1 cellular context compared by ENCODE assay signal in the genomic region with DNA sequence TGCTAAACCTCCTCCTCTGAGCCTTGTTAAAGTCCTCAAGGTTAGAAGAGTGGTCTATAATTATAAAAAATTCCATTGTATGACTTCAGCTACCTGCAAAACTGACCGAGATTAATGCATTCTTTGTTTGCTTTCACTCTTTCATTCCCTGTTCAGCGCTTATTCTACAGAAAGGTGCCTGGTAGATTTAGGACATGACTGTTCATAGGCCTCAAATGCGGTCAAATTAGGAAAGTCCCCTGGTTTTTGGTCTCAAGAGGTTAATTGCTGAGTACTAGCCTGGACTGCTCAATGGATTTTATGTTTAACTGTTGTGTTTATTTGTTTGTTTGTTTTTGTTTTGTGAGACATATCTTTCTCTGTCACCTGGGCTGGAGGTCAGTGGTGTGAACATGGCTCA.
TF ChIP-seq lines count a peak whose summit lies in the region.

No MANE protein-coding gene starts in this region.

TF ChIP-seq in GM12878, 131 proteins besides CTCF, POLR2A, EP300 and RAD21 (continues in another document):
- no peak for TF ChIP-seq ZNF622 (IDR thresholded peaks at IDR 0.05)
- TF ChIP-seq NFXL1 (IDR thresholded peaks at IDR 0.05; ENCODE audit: borderline replicate concordance) = no peak
- TF ChIP-seq, protein P1, sequence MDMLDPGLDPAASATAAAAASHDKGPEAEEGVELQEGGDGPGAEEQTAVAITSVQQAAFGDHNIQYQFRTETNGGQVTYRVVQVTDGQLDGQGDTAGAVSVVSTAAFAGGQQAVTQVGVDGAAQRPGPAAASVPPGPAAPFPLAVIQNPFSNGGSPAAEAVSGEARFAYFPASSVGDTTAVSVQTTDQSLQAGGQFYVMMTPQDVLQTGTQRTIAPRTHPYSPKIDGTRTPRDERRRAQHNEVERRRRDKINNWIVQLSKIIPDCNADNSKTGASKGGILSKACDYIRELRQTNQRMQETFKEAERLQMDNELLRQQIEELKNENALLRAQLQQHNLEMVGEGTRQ (IDR thresholded peaks at IDR 0.05; ENCODE audit: borderline replicate concordance, low read depth, low read length) = no peak
- no peak for TF ChIP-seq SIN3A (IDR thresholded peaks at IDR 0.05; ENCODE audit: low read depth, low read length)
- TF ChIP-seq ATF7 (IDR thresholded peaks at IDR 0.05; ENCODE audit: low read depth) = peak; percentile 17; the same call in 1 of the 2 replicates
- no peak for TF ChIP-seq SMARCA5 (IDR thresholded peaks at IDR 0.05)
- TF ChIP-seq, protein P2, sequence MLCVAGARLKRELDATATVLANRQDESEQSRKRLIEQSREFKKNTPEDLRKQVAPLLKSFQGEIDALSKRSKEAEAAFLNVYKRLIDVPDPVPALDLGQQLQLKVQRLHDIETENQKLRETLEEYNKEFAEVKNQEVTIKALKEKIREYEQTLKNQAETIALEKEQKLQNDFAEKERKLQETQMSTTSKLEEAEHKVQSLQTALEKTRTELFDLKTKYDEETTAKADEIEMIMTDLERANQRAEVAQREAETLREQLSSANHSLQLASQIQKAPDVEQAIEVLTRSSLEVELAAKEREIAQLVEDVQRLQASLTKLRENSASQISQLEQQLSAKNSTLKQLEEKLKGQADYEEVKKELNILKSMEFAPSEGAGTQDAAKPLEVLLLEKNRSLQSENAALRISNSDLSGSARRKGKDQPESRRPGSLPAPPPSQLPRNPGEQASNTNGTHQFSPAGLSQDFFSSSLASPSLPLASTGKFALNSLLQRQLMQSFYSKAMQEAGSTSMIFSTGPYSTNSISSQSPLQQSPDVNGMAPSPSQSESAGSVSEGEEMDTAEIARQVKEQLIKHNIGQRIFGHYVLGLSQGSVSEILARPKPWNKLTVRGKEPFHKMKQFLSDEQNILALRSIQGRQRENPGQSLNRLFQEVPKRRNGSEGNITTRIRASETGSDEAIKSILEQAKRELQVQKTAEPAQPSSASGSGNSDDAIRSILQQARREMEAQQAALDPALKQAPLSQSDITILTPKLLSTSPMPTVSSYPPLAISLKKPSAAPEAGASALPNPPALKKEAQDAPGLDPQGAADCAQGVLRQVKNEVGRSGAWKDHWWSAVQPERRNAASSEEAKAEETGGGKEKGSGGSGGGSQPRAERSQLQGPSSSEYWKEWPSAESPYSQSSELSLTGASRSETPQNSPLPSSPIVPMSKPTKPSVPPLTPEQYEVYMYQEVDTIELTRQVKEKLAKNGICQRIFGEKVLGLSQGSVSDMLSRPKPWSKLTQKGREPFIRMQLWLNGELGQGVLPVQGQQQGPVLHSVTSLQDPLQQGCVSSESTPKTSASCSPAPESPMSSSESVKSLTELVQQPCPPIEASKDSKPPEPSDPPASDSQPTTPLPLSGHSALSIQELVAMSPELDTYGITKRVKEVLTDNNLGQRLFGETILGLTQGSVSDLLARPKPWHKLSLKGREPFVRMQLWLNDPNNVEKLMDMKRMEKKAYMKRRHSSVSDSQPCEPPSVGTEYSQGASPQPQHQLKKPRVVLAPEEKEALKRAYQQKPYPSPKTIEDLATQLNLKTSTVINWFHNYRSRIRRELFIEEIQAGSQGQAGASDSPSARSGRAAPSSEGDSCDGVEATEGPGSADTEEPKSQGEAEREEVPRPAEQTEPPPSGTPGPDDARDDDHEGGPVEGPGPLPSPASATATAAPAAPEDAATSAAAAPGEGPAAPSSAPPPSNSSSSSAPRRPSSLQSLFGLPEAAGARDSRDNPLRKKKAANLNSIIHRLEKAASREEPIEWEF (IDR thresholded peaks at IDR 0.05; ENCODE audit: insufficient replicate concordance, low read depth, low read length) = no peak
- TF ChIP-seq RAD51 (IDR thresholded peaks at IDR 0.05) = no peak
- TF ChIP-seq FOXK2 (IDR thresholded peaks at IDR 0.05) = no peak
- TF ChIP-seq ZBTB40 (IDR thresholded peaks at IDR 0.05; ENCODE audit: borderline replicate concordance) = no peak
- TF ChIP-seq SPI1 (IDR thresholded peaks at IDR 0.05; ENCODE audit: borderline replicate concordance, insufficient read depth, low read depth, low read length) = no peak
- no peak for TF ChIP-seq KLF5 (IDR thresholded peaks at IDR 0.05; ENCODE audit: partially characterized antibody)
- TF ChIP-seq E2F4 (IDR thresholded peaks at IDR 0.05; ENCODE audit: low read depth, low read length) = no peak
- no peak for TF ChIP-seq JUND (IDR thresholded peaks at IDR 0.05; ENCODE audit: low read depth, low read length)
- no peak for TF ChIP-seq SRF (IDR thresholded peaks at IDR 0.05; ENCODE audit: low read depth in 2 of 2, low read length in 2 of 2)
- no peak for TF ChIP-seq POLR2AphosphoS2 (IDR thresholded peaks at IDR 0.05; ENCODE audit: low read depth, low read length)
- TF ChIP-seq BRCA1 (IDR thresholded peaks at IDR 0.05; ENCODE audit: low read depth, low read length) = no peak
- no peak for TF ChIP-seq YBX1 (IDR thresholded peaks at IDR 0.05)
- TF ChIP-seq ZNF384 (IDR thresholded peaks at IDR 0.05; ENCODE audit: borderline replicate concordance, low read depth, low read length) = no peak
- TF ChIP-seq, protein P3, sequence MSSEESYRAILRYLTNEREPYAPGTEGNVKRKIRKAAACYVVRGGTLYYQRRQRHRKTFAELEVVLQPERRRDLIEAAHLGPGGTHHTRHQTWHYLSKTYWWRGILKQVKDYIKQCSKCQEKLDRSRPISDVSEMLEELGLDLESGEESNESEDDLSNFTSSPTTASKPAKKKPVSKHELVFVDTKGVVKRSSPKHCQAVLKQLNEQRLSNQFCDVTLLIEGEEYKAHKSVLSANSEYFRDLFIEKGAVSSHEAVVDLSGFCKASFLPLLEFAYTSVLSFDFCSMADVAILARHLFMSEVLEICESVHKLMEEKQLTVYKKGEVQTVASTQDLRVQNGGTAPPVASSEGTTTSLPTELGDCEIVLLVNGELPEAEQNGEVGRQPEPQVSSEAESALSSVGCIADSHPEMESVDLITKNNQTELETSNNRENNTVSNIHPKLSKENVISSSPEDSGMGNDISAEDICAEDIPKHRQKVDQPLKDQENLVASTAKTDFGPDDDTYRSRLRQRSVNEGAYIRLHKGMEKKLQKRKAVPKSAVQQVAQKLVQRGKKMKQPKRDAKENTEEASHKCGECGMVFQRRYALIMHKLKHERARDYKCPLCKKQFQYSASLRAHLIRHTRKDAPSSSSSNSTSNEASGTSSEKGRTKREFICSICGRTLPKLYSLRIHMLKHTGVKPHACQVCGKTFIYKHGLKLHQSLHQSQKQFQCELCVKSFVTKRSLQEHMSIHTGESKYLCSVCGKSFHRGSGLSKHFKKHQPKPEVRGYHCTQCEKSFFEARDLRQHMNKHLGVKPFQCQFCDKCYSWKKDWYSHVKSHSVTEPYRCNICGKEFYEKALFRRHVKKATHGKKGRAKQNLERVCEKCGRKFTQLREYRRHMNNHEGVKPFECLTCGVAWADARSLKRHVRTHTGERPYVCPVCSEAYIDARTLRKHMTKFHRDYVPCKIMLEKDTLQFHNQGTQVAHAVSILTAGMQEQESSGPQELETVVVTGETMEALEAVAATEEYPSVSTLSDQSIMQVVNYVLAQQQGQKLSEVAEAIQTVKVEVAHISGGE (CRISPR knock-in tag; IDR thresholded peaks at IDR 0.05) = no peak
- no peak for TF ChIP-seq MTA3 (IDR thresholded peaks at IDR 0.05; ENCODE audit: borderline replicate concordance, low read length)
- no peak for TF ChIP-seq RB1 (IDR thresholded peaks at IDR 0.05; ENCODE audit: borderline replicate concordance)
- TF ChIP-seq, protein P4, sequence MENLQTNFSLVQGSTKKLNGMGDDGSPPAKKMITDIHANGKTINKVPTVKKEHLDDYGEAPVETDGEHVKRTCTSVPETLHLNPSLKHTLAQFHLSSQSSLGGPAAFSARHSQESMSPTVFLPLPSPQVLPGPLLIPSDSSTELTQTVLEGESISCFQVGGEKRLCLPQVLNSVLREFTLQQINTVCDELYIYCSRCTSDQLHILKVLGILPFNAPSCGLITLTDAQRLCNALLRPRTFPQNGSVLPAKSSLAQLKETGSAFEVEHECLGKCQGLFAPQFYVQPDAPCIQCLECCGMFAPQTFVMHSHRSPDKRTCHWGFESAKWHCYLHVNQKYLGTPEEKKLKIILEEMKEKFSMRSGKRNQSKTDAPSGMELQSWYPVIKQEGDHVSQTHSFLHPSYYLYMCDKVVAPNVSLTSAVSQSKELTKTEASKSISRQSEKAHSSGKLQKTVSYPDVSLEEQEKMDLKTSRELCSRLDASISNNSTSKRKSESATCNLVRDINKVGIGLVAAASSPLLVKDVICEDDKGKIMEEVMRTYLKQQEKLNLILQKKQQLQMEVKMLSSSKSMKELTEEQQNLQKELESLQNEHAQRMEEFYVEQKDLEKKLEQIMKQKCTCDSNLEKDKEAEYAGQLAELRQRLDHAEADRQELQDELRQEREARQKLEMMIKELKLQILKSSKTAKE (IDR thresholded peaks at IDR 0.05; ENCODE audit: low read depth, poor library complexity, severe bottlenecking) = no peak
- no peak for TF ChIP-seq WRNIP1 (IDR thresholded peaks at IDR 0.05; ENCODE audit: borderline replicate concordance, low read depth, low read length)
- TF ChIP-seq MEF2A (IDR thresholded peaks at IDR 0.05; ENCODE audit: insufficient read depth, low read depth, low read length) = no peak
- TF ChIP-seq CEBPZ (IDR thresholded peaks at IDR 0.05; ENCODE audit: low read depth, low read length) = no peak
- no peak for TF ChIP-seq PAX5 (IDR thresholded peaks at IDR 0.05; ENCODE audit: borderline replicate concordance, low read depth, low read length)
- TF ChIP-seq, protein P5, sequence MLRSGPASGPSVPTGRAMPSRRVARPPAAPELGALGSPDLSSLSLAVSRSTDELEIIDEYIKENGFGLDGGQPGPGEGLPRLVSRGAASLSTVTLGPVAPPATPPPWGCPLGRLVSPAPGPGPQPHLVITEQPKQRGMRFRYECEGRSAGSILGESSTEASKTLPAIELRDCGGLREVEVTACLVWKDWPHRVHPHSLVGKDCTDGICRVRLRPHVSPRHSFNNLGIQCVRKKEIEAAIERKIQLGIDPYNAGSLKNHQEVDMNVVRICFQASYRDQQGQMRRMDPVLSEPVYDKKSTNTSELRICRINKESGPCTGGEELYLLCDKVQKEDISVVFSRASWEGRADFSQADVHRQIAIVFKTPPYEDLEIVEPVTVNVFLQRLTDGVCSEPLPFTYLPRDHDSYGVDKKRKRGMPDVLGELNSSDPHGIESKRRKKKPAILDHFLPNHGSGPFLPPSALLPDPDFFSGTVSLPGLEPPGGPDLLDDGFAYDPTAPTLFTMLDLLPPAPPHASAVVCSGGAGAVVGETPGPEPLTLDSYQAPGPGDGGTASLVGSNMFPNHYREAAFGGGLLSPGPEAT (IDR thresholded peaks at IDR 0.05; ENCODE audit: low read depth) = peak; percentile 84
- TF ChIP-seq BHLHE40 (IDR thresholded peaks at IDR 0.05; ENCODE audit: borderline replicate concordance in 1 of 2, low read depth in 2 of 2, low read length in 1 of 2) = no peak
- TF ChIP-seq CBFB (IDR thresholded peaks at IDR 0.05; ENCODE audit: low read depth) = peak; percentile 59; the same call in 1 of the 2 replicates
